Comparison of ENCODE assay signal across 1 cellular context in the genomic region with DNA sequence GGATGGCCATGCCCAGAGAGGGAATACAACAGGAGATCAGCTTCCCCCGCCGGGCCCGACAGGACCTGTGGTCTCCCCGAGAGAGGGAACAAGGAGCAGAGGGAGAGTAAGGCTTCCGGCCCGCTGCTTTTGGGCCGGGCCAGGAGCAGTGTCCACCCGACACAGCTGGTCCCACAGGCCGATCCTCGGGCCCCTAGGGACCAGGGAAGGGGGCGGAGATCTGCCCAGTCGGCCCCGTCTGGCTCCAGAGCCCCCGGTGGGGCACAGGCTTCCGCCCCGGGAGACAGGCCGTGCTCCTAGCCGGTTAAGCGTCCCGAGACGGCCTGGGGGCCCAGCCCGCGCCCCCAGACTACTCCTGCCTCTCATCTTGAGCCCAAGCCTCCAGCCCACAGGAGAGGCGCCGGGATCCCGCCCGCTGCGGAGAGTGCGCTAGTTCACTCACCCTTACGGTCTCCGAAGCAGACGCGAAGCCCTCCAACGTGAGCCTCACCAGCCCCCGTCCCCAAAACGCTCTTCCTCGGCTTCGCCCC.
TF ChIP-seq lines count a peak whose summit lies in the region.

A gene (minus strand): TSS at position 526 of the 530 bp plus-strand sequence. CDS start 6,635 bp downstream, outside the sequence.

TF ChIP-seq in K562, 482 proteins besides CTCF, POLR2A, EP300 and RAD21 (continued from another document):
- TF ChIP-seq, protein P1, sequence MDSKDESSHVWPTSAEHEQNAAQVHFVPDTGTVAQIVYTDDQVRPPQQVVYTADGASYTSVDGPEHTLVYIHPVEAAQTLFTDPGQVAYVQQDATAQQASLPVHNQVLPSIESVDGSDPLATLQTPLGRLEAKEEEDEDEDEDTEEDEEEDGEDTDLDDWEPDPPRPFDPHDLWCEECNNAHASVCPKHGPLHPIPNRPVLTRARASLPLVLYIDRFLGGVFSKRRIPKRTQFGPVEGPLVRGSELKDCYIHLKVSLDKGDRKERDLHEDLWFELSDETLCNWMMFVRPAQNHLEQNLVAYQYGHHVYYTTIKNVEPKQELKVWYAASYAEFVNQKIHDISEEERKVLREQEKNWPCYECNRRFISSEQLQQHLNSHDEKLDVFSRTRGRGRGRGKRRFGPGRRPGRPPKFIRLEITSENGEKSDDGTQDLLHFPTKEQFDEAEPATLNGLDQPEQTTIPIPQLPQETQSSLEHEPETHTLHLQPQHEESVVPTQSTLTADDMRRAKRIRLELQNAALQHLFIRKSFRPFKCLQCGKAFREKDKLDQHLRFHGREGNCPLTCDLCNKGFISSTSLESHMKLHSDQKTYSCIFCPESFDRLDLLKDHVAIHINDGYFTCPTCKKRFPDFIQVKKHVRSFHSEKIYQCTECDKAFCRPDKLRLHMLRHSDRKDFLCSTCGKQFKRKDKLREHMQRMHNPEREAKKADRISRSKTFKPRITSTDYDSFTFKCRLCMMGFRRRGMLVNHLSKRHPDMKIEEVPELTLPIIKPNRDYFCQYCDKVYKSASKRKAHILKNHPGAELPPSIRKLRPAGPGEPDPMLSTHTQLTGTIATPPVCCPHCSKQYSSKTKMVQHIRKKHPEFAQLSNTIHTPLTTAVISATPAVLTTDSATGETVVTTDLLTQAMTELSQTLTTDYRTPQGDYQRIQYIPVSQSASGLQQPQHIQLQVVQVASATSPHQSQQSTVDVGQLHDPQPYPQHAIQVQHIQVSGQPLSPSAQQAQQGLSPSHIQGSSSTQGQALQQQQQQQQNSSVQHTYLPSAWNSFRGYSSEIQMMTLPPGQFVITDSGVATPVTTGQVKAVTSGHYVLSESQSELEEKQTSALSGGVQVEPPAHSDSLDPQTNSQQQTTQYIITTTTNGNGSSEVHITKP (IDR thresholded peaks at IDR 0.05; ENCODE audit: partially characterized antibody) = peak; percentile 0
- TF ChIP-seq DMBX1 (CRISPR knock-in tag; IDR thresholded peaks at IDR 0.05; ENCODE audit: borderline replicate concordance) = no peak
- TF ChIP-seq, protein P2, sequence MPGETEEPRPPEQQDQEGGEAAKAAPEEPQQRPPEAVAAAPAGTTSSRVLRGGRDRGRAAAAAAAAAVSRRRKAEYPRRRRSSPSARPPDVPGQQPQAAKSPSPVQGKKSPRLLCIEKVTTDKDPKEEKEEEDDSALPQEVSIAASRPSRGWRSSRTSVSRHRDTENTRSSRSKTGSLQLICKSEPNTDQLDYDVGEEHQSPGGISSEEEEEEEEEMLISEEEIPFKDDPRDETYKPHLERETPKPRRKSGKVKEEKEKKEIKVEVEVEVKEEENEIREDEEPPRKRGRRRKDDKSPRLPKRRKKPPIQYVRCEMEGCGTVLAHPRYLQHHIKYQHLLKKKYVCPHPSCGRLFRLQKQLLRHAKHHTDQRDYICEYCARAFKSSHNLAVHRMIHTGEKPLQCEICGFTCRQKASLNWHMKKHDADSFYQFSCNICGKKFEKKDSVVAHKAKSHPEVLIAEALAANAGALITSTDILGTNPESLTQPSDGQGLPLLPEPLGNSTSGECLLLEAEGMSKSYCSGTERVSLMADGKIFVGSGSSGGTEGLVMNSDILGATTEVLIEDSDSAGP (CRISPR knock-in tag; IDR thresholded peaks at IDR 0.05) = no peak
- no peak for TF ChIP-seq RBM14 (IDR thresholded peaks at IDR 0.05; ENCODE audit: borderline replicate concordance, insufficient read depth, low read depth, low read length)
- TF ChIP-seq, protein P3, sequence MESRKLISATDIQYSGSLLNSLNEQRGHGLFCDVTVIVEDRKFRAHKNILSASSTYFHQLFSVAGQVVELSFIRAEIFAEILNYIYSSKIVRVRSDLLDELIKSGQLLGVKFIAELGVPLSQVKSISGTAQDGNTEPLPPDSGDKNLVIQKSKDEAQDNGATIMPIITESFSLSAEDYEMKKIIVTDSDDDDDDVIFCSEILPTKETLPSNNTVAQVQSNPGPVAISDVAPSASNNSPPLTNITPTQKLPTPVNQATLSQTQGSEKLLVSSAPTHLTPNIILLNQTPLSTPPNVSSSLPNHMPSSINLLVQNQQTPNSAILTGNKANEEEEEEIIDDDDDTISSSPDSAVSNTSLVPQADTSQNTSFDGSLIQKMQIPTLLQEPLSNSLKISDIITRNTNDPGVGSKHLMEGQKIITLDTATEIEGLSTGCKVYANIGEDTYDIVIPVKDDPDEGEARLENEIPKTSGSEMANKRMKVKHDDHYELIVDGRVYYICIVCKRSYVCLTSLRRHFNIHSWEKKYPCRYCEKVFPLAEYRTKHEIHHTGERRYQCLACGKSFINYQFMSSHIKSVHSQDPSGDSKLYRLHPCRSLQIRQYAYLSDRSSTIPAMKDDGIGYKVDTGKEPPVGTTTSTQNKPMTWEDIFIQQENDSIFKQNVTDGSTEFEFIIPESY (CRISPR knock-in tag; IDR thresholded peaks at IDR 0.05) = no peak
- TF ChIP-seq, protein P4, sequence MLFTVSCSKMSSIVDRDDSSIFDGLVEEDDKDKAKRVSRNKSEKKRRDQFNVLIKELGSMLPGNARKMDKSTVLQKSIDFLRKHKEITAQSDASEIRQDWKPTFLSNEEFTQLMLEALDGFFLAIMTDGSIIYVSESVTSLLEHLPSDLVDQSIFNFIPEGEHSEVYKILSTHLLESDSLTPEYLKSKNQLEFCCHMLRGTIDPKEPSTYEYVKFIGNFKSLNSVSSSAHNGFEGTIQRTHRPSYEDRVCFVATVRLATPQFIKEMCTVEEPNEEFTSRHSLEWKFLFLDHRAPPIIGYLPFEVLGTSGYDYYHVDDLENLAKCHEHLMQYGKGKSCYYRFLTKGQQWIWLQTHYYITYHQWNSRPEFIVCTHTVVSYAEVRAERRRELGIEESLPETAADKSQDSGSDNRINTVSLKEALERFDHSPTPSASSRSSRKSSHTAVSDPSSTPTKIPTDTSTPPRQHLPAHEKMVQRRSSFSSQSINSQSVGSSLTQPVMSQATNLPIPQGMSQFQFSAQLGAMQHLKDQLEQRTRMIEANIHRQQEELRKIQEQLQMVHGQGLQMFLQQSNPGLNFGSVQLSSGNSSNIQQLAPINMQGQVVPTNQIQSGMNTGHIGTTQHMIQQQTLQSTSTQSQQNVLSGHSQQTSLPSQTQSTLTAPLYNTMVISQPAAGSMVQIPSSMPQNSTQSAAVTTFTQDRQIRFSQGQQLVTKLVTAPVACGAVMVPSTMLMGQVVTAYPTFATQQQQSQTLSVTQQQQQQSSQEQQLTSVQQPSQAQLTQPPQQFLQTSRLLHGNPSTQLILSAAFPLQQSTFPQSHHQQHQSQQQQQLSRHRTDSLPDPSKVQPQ (CRISPR knock-in tag; IDR thresholded peaks at IDR 0.05; ENCODE audit: borderline replicate concordance) = no peak
- TF ChIP-seq ZNF263 (CRISPR knock-in tag; IDR thresholded peaks at IDR 0.05; ENCODE audit: borderline replicate concordance) = no peak
- TF ChIP-seq, protein P5, sequence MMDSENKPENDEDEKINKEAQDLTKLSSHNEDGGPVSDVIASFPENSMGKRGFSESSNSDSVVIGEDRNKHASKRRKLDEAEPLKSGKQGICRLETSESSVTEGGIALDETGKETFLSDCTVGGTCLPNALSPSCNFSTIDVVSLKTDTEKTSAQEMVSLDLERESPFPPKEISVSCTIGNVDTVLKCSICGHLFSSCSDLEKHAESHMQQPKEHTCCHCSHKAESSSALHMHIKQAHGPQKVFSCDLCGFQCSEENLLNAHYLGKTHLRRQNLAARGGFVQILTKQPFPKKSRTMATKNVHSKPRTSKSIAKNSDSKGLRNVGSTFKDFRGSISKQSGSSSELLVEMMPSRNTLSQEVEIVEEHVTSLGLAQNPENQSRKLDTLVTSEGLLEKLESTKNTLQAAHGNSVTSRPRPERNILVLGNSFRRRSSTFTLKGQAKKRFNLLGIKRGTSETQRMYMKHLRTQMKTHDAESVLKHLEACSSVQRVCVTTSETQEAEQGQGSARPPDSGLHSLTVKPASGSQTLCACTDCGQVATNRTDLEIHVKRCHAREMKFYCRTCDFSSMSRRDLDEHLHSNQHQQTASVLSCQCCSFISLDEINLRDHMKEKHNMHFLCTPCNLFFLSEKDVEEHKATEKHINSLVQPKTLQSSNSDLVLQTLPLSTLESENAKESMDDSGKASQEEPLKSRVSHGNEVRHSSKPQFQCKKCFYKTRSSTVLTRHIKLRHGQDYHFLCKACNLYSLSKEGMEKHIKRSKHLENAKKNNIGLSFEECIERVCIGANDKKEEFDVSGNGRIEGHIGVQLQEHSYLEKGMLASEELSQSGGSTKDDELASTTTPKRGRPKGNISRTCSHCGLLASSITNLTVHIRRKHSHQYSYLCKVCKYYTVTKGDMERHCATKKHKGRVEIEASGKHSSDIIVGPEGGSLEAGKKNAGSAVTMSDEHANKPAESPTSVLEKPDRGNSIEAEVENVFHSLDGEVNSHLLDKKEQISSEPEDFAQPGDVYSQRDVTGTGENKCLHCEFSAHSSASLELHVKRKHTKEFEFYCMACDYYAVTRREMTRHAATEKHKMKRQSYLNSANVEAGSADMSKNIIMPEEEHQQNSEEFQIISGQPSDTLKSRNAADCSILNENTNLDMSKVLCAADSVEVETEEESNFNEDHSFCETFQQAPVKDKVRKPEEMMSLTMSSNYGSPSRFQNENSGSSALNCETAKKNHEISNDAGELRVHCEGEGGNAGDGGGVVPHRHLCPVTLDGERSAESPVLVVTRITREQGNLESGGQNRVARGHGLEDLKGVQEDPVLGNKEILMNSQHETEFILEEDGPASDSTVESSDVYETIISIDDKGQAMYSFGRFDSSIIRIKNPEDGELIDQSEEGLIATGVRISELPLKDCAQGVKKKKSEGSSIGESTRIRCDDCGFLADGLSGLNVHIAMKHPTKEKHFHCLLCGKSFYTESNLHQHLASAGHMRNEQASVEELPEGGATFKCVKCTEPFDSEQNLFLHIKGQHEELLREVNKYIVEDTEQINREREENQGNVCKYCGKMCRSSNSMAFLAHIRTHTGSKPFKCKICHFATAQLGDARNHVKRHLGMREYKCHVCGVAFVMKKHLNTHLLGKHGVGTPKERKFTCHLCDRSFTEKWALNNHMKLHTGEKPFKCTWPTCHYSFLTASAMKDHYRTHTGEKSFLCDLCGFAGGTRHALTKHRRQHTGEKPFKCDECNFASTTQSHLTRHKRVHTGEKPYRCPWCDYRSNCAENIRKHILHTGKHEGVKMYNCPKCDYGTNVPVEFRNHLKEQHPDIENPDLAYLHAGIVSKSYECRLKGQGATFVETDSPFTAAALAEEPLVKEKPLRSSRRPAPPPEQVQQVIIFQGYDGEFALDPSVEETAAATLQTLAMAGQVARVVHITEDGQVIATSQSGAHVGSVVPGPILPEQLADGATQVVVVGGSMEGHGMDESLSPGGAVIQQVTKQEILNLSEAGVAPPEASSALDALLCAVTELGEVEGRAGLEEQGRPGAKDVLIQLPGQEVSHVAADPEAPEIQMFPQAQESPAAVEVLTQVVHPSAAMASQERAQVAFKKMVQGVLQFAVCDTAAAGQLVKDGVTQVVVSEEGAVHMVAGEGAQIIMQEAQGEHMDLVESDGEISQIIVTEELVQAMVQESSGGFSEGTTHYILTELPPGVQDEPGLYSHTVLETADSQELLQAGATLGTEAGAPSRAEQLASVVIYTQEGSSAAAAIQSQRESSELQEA (IDR thresholded peaks at IDR 0.05; ENCODE audit: low read depth) = peak; percentile 88
- no peak for TF ChIP-seq NR2C2 (CRISPR knock-in tag; IDR thresholded peaks at IDR 0.05)
- no peak for TF ChIP-seq NR2C2 (tag; IDR thresholded peaks at IDR 0.05)
- TF ChIP-seq SMAD4 (CRISPR knock-in tag; conservative IDR thresholded peaks at IDR 0.05) = 0 out of 2 replicates have a peak, but pooled peaks have one; percentile 5
- TF ChIP-seq, protein P6, sequence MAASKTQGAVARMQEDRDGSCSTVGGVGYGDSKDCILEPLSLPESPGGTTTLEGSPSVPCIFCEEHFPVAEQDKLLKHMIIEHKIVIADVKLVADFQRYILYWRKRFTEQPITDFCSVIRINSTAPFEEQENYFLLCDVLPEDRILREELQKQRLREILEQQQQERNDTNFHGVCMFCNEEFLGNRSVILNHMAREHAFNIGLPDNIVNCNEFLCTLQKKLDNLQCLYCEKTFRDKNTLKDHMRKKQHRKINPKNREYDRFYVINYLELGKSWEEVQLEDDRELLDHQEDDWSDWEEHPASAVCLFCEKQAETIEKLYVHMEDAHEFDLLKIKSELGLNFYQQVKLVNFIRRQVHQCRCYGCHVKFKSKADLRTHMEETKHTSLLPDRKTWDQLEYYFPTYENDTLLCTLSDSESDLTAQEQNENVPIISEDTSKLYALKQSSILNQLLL (CRISPR knock-in tag; IDR thresholded peaks at IDR 0.05; ENCODE audit: borderline replicate concordance) = no peak
- TF ChIP-seq STAT5B (CRISPR knock-in tag; IDR thresholded peaks at IDR 0.05) = no peak
- no peak for TF ChIP-seq MEF2A (IDR thresholded peaks at IDR 0.05; ENCODE audit: control insufficient read depth, low read depth, low read length)
- no peak for TF ChIP-seq ARID2 (IDR thresholded peaks at IDR 0.05)
- TF ChIP-seq, protein P7, sequence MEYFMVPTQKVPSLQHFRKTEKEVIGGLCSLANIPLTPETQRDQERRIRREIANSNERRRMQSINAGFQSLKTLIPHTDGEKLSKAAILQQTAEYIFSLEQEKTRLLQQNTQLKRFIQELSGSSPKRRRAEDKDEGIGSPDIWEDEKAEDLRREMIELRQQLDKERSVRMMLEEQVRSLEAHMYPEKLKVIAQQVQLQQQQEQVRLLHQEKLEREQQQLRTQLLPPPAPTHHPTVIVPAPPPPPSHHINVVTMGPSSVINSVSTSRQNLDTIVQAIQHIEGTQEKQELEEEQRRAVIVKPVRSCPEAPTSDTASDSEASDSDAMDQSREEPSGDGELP (CRISPR knock-in tag; IDR thresholded peaks at IDR 0.05; ENCODE audit: borderline replicate concordance) = peak; percentile 48
- TF ChIP-seq POU5F1 (IDR thresholded peaks at IDR 0.05; ENCODE audit: borderline replicate concordance, low read depth, low read length, partially characterized antibody) = no peak
- TF ChIP-seq RCOR1 (IDR thresholded peaks at IDR 0.05; ENCODE audit: borderline replicate concordance in 1 of 2, low read depth in 2 of 2, low read length in 2 of 2) = no peak
- TF ChIP-seq ZBTB7A (IDR thresholded peaks at IDR 0.05; ENCODE audit: borderline replicate concordance, control insufficient read depth, low read depth, low read length) = peak; percentile 57; the same call in 1 of the 2 replicates
- TF ChIP-seq, protein P8, sequence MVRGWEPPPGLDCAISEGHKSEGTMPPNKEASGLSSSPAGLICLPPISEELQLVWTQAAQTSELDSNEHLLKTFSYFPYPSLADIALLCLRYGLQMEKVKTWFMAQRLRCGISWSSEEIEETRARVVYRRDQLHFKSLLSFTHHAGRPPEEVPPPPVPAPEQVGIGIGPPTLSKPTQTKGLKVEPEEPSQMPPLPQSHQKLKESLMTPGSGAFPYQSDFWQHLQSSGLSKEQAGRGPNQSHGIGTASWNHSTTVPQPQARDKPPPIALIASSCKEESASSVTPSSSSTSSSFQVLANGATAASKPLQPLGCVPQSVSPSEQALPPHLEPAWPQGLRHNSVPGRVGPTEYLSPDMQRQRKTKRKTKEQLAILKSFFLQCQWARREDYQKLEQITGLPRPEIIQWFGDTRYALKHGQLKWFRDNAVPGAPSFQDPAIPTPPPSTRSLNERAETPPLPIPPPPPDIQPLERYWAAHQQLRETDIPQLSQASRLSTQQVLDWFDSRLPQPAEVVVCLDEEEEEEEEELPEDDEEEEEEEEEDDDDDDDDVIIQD (CRISPR knock-in tag; IDR thresholded peaks at IDR 0.05) = no peak
- TF ChIP-seq SNRNP70 (optimal IDR thresholded peaks at IDR 0.05; ENCODE audit: low read depth, low read length) = no peak
- TF ChIP-seq, protein P9, sequence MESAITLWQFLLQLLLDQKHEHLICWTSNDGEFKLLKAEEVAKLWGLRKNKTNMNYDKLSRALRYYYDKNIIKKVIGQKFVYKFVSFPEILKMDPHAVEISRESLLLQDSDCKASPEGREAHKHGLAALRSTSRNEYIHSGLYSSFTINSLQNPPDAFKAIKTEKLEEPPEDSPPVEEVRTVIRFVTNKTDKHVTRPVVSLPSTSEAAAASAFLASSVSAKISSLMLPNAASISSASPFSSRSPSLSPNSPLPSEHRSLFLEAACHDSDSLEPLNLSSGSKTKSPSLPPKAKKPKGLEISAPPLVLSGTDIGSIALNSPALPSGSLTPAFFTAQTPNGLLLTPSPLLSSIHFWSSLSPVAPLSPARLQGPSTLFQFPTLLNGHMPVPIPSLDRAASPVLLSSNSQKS (CRISPR knock-in tag; IDR thresholded peaks at IDR 0.05) = no peak
